19 cellular contexts compared by ENCODE assay signal in the genomic region with DNA sequence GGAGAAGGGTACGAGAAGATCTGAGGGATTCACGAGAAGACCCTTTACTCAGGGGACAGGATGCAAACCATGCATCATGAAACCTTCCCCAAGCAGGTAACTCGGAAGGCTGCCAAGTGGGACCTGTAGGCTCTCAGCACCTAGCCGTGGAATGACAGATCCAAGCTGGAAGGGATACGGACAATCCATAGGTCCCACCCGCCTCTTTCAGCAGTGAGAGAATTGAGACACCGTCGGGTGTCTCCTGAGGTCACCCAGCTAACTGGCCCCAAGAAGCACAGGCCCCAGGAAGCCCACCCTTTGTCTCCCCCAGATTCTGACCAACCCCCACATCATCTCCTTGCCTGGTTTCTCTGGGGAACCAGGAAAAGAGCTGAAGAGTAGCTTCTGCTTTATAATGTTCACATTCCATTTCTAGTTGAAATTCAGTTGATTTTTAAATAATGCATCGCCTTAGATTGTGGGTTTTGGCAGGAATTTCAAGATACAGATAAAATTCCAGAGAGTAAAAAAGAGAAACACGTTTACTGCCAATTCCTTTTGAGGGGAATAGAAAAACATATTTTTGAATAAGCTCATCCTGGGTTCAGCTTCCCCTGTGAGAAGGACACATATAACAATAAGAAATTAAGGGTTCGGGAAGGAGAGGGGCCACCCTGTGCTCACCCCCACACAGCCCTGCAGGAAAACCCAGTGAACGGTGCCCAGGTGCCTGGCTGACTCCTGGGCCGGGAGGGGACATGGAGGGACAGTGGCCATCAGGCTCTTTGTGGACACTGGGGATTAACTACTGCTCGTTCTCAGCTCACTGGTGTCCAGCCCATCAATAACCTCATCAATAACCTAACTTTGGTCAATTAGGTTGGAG.
"Had no signal": no experiment of that assay in that cellular context is flagged by ENCODE, and none has a peak within 500 bp of the region (broad histone marks: within the 10 kb centered on the region; RNA-seq: fewer than 3 reads in every experiment).

No MANE protein-coding gene starts in this region.

- H3K36me3 ChIP-seq: cardiac muscle cell, left ventricle myocardium inferior, upper lobe of right lung had no signal

- H3K9me3 ChIP-seq: left ventricle myocardium inferior, upper lobe of right lung had no signal

- H3K4me1 ChIP-seq: foreskin keratinocyte, upper lobe of right lung had no signal

- H3K27ac Mint-ChIP-seq: activated naive CD8-positive, alpha-beta T cell treated with anti-CD3 and anti-CD28 coated beads, Interleukin-2, amount 50 U/mL, for 24 hours; activated T-helper 1 cell treated with anti-CD3 and anti-CD28 coated beads, Interleukin-12 subunit alpha, Interleukin-12 subunit beta, Interleukin-2, Interleukin-4 antibody, amounts not matched to agents 30 ng/mL and 10 ng/mL and 1 ng/mL, durations not matched to agents 14 hours and 24 hours and 36 hours; effector memory CD8-positive, alpha-beta T cell had no signal

- FAIRE-seq: kidney had no signal

- DNase-seq: activated CD4-positive, alpha-beta T cell treated with anti-CD3 and anti-CD28 coated beads for 1 hour; activated naive CD4-positive, alpha-beta T cell treated with Interleukin-2 at 50 U/mL for 16 hours; activated naive CD8-positive, alpha-beta T cell treated with anti-CD3 and anti-CD28 coated beads, Interleukin-2, amount 50 U/mL, for 24 hours; aorta; dermis blood vessel endothelial cell; effector memory CD8-positive, alpha-beta T cell; foreskin keratinocyte; hippocampal formation; kidney; left ventricle myocardium inferior; mammary epithelial cell; stimulated activated CD4-positive, alpha-beta T cell treated with anti-CD3 and anti-CD28 coated beads, Interleukin-12 subunit alpha, Interleukin-12 subunit beta, amount 100 ng/mL, for 4 hours; stimulated activated CD4-positive, alpha-beta T cell treated with anti-CD3 and anti-CD28 coated beads, Interleukin-1b, Interleukin-23, amount 100 ng/mL, for 48 hours; stimulated activated CD8-positive, alpha-beta memory T cell treated with anti-CD3 and anti-CD28 coated beads, Interleukin-4, amount 100 ng/mL, for 48 hours; stimulated activated naive CD4-positive, alpha-beta T cell; T-helper 2 cell; upper lobe of right lung had no signal

- H3K4me1 Mint-ChIP-seq: activated naive CD8-positive, alpha-beta T cell treated with anti-CD3 and anti-CD28 coated beads, Interleukin-2, amount 50 U/mL, for 24 hours had no signal

- ATAC-seq: effector memory CD8-positive, alpha-beta T cell had no signal

- H3K4me3 Mint-ChIP-seq: activated naive CD8-positive, alpha-beta T cell treated with anti-CD3 and anti-CD28 coated beads, Interleukin-2, amount 50 U/mL, for 24 hours; activated T-helper 1 cell treated with anti-CD3 and anti-CD28 coated beads, Interleukin-12 subunit alpha, Interleukin-12 subunit beta, Interleukin-2, Interleukin-4 antibody, amounts not matched to agents 30 ng/mL and 10 ng/mL and 1 ng/mL, durations not matched to agents 14 hours and 24 hours and 36 hours had no signal

- H3K9me3 Mint-ChIP-seq: activated naive CD8-positive, alpha-beta T cell treated with anti-CD3 and anti-CD28 coated beads, Interleukin-2, amount 50 U/mL, for 24 hours; activated T-helper 1 cell treated with anti-CD3 and anti-CD28 coated beads, Interleukin-12 subunit alpha, Interleukin-12 subunit beta, Interleukin-2, Interleukin-4 antibody, amounts not matched to agents 30 ng/mL and 10 ng/mL and 1 ng/mL, durations not matched to agents 14 hours and 24 hours and 36 hours; effector memory CD8-positive, alpha-beta T cell had no signal

- H3K27ac ChIP-seq: cardiac muscle cell, foreskin keratinocyte, left ventricle myocardium inferior, upper lobe of right lung had no signal
